10 cellular contexts compared by ENCODE assay signal in the genomic region with DNA sequence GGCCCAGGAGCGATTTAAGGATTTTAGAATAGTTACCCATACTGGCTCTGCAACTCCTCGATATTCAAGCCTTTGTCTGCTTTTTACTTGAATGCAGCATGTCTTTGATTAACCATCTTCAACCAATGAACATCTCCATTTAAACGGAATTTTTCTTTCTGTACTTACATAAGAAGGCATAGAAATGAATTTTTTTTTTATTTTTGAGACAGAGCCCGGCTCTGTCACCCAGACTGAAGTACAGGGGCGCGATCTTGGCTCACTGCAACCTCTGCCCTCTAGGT. TPM values are rescaled to one million over a fixed set of nuclear protein-coding genes. Genes with fewer than 3 reads are reported as not detected.
A peak's percentile ranks its signal among the peaks of the same experiment; 100 is the strongest.
DNase-seq lines count a peak whose midpoint lies in the region; ATAC-seq and TF ChIP-seq lines count a peak whose summit lies in the region.
"Had no signal": no experiment of that assay in that cellular context is flagged by ENCODE, and none has a peak within 500 bp of the region (broad histone marks: within the 10 kb centered on the region; RNA-seq: fewer than 3 reads in every experiment).

No MANE protein-coding gene starts in this region.

- peaks cover 0 to 21% of the 10 kb centered on the region in 2 donors for H3K4me1 ChIP-seq in right atrium auricular region
- H3K4me1 ChIP-seq in mucosa of descending colon (ENCODE audit: low read depth) = no peaks in the 10 kb centered on the region
- peaks cover 0 to 7% of the 10 kb centered on the region in 2 donors for H3K4me1 ChIP-seq in aorta (ENCODE audit: control insufficient read depth in 1 of 2, insufficient read depth in 2 of 2, low read length in 2 of 2)

- H3K4me3 ChIP-seq in right atrium auricular region (peak overlapping the region; percentile 75 to 79), cardiac fibroblast (replicated peaks in 1 of 2; ENCODE audit: low read depth in 2 of 2, low read length in 2 of 2) (peak overlapping the region; percentile 80 to 85), mucosa of descending colon (peak overlapping the region; percentile 73), aorta (ENCODE audit: low read length in 2 of 2) (peak overlapping the region; percentile 66 to 97)

- WGBS in aorta, 2 donors = 35 to 44% methylated on average over 6 of the region's 6 CpGs

- DNase-seq in right atrium auricular region (ENCODE audit: low spot score) = no peak
- DNase-seq in Right ventricle myocardium superior = no peak
- DNase-seq in cardiac fibroblast (ENCODE audit: low read depth in 2 of 2) = no peak
- no peak for DNase-seq in mucosa of descending colon
- DNase-seq in aorta = no peak
- no peak for DNase-seq in NCI-H1105 (lab: John Stamatoyannopoulos, UW)
- DNase-seq in cortex of kidney (lab: John Stamatoyannopoulos, UW) = no peak

- H3K27me3 ChIP-seq in right atrium auricular region = no peaks in the 10 kb centered on the region
- H3K27me3 ChIP-seq in aorta (ENCODE audit: control insufficient read depth in 1 of 2, insufficient read depth in 2 of 2, low read length in 1 of 2) = no peaks in the 10 kb centered on the region

- no peak for ATAC-seq in Right ventricle myocardium superior (ENCODE audit: poor library complexity)
- no peak for ATAC-seq in mucosa of descending colon
- no peak for ATAC-seq in aorta (ENCODE audit: low FRiP score)
- no peak for ATAC-seq in HG03196 (IDR thresholded peaks at IDR 0.05; ENCODE audit: unreplicated experiment)

- H3K36me3 ChIP-seq in right atrium auricular region (peaks cover 2% of the 10 kb centered on the region), mucosa of descending colon (ENCODE audit: low read depth) (no peaks in the 10 kb centered on the region), aorta (ENCODE audit: control insufficient read depth in 1 of 2, insufficient read depth in 2 of 2, low read length in 1 of 2) (no peaks in the 10 kb centered on the region)

- intact Hi-C loops in Right ventricle myocardium superior (cut with DNase I) (no loop called here), mucosa of descending colon (cut with DNase I, micrococcal nuclease) (no loop called here), aorta (cut with DNase I) (no loop called here)

- H3K9me3 ChIP-seq in right atrium auricular region = no peaks in the 10 kb centered on the region
- no peaks in the 10 kb centered on the region for H3K9me3 ChIP-seq in mucosa of descending colon
- no peaks in the 10 kb centered on the region for H3K9me3 ChIP-seq in aorta (ENCODE audit: control insufficient read depth, low read length)

- TF ChIP-seq CTCF in right atrium auricular region (IDR thresholded peaks at IDR 0.05) (no peak), cardiac fibroblast (IDR thresholded peaks at IDR 0.05; ENCODE audit: low read depth, low read length) (no peak), mucosa of descending colon (IDR thresholded peaks at IDR 0.05) (no peak)

- peak overlapping the region; percentile 89 to 91 for H3K27ac ChIP-seq in right atrium auricular region
- peak overlapping the region in 1 of 2 donors; percentile 42 for H3K27ac ChIP-seq in aorta (ENCODE audit: low read depth in 1 of 2, low read length in 2 of 2)

RNA-seq across cellular contexts. Expression of a gene that starts 0.8 kb away (rescaled TPM):
- total RNA-seq in right atrium auricular region (10 to 100 TPM; 19.2 to 20.4 TPM), Right ventricle myocardium superior (21.0 TPM), mucosa of descending colon (10 to 100 TPM; 18.0 to 26.8 (median 21.3) TPM), aorta (10 to 100 TPM; 22.0 to 23.9 TPM)
- 10 to 100 TPM; 15.8 to 16.3 TPM for polyA plus RNA-seq in aorta

RNA-seq across cellular contexts. Expression of a gene that starts 41.5 kb away (rescaled TPM):
- total RNA-seq in right atrium auricular region (not detected), Right ventricle myocardium superior (not detected), mucosa of descending colon (1 to 10 TPM in 1 of 3 donors, not detected in 2; 1.7 TPM), aorta (not detected)
- not detected for polyA plus RNA-seq in aorta
- total RNA-seq: dermis microvascular lymphatic vessel endothelial cell, LHCN-M2 had no signal
